In genomic region chr11:66543263-66544107, GRCh38 we compare ENCODE assay signal across 6 cellular contexts. TPM values are rescaled to one million over a fixed set of nuclear protein-coding genes. Genes with fewer than 3 reads are reported as not detected.
DNase-seq lines count a peak whose midpoint lies in the region; ATAC-seq and TF ChIP-seq lines count a peak whose summit lies in the region.

No MANE protein-coding gene starts in this region.

- peak overlapping the region; percentile 58 for H3K4me3 Mint-ChIP-seq in CD8-positive, alpha-beta T cell

- H3F3A ChIP-seq in SU-DHL-6 (ENCODE audit: insufficient read depth) = peaks cover 16% of the 10 kb centered on the region

- H3K27me3 Mint-ChIP-seq in CD8-positive, alpha-beta T cell (ENCODE audit: low read depth) = no peaks in the 10 kb centered on the region

- intact Hi-C loops in CD8-positive, alpha-beta T cell (cut with DNase I, micrococcal nuclease) = loop anchor here (1.0 to 10.0 kb wide), 4 partner anchors 33 to 201 kb away; partner anchors contain the start of genes BBS1 (in 1 of the 2) and RBM14 (in 1 of the 2)
- intact Hi-C loops in sciatic nerve (cut with DNase I) = no loop called here

- DNase-seq in CD8-positive, alpha-beta T cell = peak; percentile 42 to 85 (median 70)
- DNase-seq in coronary artery (ENCODE audit: low spot score) (no peak), sciatic nerve (ENCODE audit: low spot score) (peak; percentile 73), DMS153 (lab: John Stamatoyannopoulos, UW) (no peak)

- peak overlapping the region; percentile 34; the same call in 1 of the 2 replicates for H3K9ac ChIP-seq in SU-DHL-6 (ENCODE audit: low read length)

- H3K27ac Mint-ChIP-seq in CD8-positive, alpha-beta T cell = peak overlapping the region; percentile 84

- ATAC-seq in CD8-positive, alpha-beta T cell = peak; percentile 64
- ATAC-seq in sciatic nerve (no peak), HG03196 (IDR thresholded peaks at IDR 0.05; ENCODE audit: unreplicated experiment) (no peak)

- POLR2A ChIA-PET in CD8-positive, alpha-beta T cell (lab: Charles Lee) = interaction anchor here (1.0 to 1.6 kb wide), 3 partner anchors 25 to 135 kb away, joined by 3 to 12 read pairs (median 10); partner anchors contain the start of genes CTSF, RBM4 and RBM4B

- H3K4me1 ChIP-seq in CD8-positive, alpha-beta T cell (ENCODE audit: insufficient read depth, low read length) = peaks cover 31% of the 10 kb centered on the region

- no peaks in the 10 kb centered on the region for H3K79me2 ChIP-seq in SU-DHL-6 (ENCODE audit: insufficient read depth, low read length)

- H3K9me3 ChIP-seq in CD8-positive, alpha-beta T cell (ENCODE audit: low read length) = no peaks in the 10 kb centered on the region
- H3K9me3 ChIP-seq in SU-DHL-6 (ENCODE audit: insufficient read depth, low read length) = no peaks in the 10 kb centered on the region

- peak; percentile 19 for TF ChIP-seq CTCF in CD8-positive, alpha-beta T cell (IDR thresholded peaks at IDR 0.05)
- TF ChIP-seq CTCF in SU-DHL-6 (IDR thresholded peaks at IDR 0.05; ENCODE audit: insufficient read depth, low read length, poor library complexity, severe bottlenecking) = peak; percentile 49
- no peak for TF ChIP-seq CTCF in coronary artery (IDR thresholded peaks at IDR 0.05)

- H3K4me3 ChIP-seq in CD8-positive, alpha-beta T cell (ENCODE audit: low read depth, low read length) = peak overlapping the region; percentile 53
- H3K4me3 ChIP-seq in SU-DHL-6 (ENCODE audit: insufficient read depth, low read length, poor library complexity, severe bottlenecking) = no peak overlapping the region
- H3K4me3 ChIP-seq in coronary artery = peak overlapping the region; percentile 44

- no peaks in the 10 kb centered on the region for H3K27me3 ChIP-seq in CD8-positive, alpha-beta T cell (ENCODE audit: insufficient read depth, low read length)
- no peaks in the 10 kb centered on the region for H3K27me3 ChIP-seq in SU-DHL-6 (ENCODE audit: low read length)

- no peaks in the 10 kb centered on the region for H4K20me1 ChIP-seq in SU-DHL-6 (ENCODE audit: low read depth, low read length)

- peak overlapping the region; percentile 58 for H2AFZ ChIP-seq in SU-DHL-6 (ENCODE audit: low read depth, low read length, severe bottlenecking)

- H3K27ac ChIP-seq in CD8-positive, alpha-beta T cell (ENCODE audit: low read depth, low read length) = peak overlapping the region; percentile 50
- H3K27ac ChIP-seq in SU-DHL-6 (ENCODE audit: low read depth, low read length) (peak overlapping the region; percentile 67), coronary artery (peak overlapping the region in 1 of 2 donors; percentile 41)

- H3K36me3 Mint-ChIP-seq in CD8-positive, alpha-beta T cell = peaks cover 39% of the 10 kb centered on the region

- no peaks in the 10 kb centered on the region for H3K9me3 Mint-ChIP-seq in CD8-positive, alpha-beta T cell

- no peaks in the 10 kb centered on the region for H3K9me2 ChIP-seq in SU-DHL-6 (replicated peaks; ENCODE audit: insufficient read depth, low read length)

- peaks cover 21% of the 10 kb centered on the region for H3K36me3 ChIP-seq in CD8-positive, alpha-beta T cell (ENCODE audit: insufficient read depth, low read length)
- H3K36me3 ChIP-seq in SU-DHL-6 (ENCODE audit: low read length) = no peaks in the 10 kb centered on the region

- H3K4me2 ChIP-seq in SU-DHL-6 (ENCODE audit: low read depth, low read length, poor library complexity, severe bottlenecking) = peak overlapping the region; percentile 96

- H3K4me1 Mint-ChIP-seq in CD8-positive, alpha-beta T cell (ENCODE audit: low read depth) = peaks cover 42% of the 10 kb centered on the region

- CTCF ChIA-PET in CD8-positive, alpha-beta T cell (lab: Charles Lee) = interaction anchor here (1.6 kb wide), 1 partner anchor 135 kb away, joined by 7 read pairs; the partner anchor contains the start of gene RBM4B

RNA-seq across cellular contexts. Expression of gene ZDHHC24, which starts 2.4 kb away (rescaled TPM):
- 10 to 100 TPM; 15.0 to 15.9 TPM for total RNA-seq in CD8-positive, alpha-beta T cell
- total RNA-seq in sciatic nerve = 10.4 TPM

RNA-seq across cellular contexts. Expression of gene ACTN3, which starts 3.2 kb away (rescaled TPM):
- total RNA-seq in CD8-positive, alpha-beta T cell = under 1 TPM; 0.17 to 0.27 TPM
- total RNA-seq in sciatic nerve = 0.71 TPM

RNA-seq across cellular contexts. Expression of gene CTSF, which starts 24.9 kb away (rescaled TPM):
- 10 to 100 TPM; 13.1 to 14.1 TPM for total RNA-seq in CD8-positive, alpha-beta T cell
- total RNA-seq in sciatic nerve = 122 TPM

RNA-seq across cellular contexts. Expression of gene BBS1, which starts 33.0 kb away (rescaled TPM):
- 10 to 100 TPM; 10.8 to 13.5 TPM for total RNA-seq in CD8-positive, alpha-beta T cell
- total RNA-seq in sciatic nerve = 47.6 TPM

RNA-seq across cellular contexts. Expression of gene CCDC87, which starts 49.4 kb away (rescaled TPM):
- under 1 TPM; 0.53 to 0.65 TPM for total RNA-seq in CD8-positive, alpha-beta T cell
- total RNA-seq in sciatic nerve = 0.22 TPM

Comparison
In these comparisons a context has a peak if more than half of its experiments do, and no peak if none do; other contexts are left out.
1. DNase-seq: peak in CD8-positive, alpha-beta T cell (7 of 7) and sciatic nerve (single experiment); none in coronary artery (single experiment) and DMS153 (single experiment).